17 cellular contexts compared by ENCODE assay signal in the genomic region with DNA sequence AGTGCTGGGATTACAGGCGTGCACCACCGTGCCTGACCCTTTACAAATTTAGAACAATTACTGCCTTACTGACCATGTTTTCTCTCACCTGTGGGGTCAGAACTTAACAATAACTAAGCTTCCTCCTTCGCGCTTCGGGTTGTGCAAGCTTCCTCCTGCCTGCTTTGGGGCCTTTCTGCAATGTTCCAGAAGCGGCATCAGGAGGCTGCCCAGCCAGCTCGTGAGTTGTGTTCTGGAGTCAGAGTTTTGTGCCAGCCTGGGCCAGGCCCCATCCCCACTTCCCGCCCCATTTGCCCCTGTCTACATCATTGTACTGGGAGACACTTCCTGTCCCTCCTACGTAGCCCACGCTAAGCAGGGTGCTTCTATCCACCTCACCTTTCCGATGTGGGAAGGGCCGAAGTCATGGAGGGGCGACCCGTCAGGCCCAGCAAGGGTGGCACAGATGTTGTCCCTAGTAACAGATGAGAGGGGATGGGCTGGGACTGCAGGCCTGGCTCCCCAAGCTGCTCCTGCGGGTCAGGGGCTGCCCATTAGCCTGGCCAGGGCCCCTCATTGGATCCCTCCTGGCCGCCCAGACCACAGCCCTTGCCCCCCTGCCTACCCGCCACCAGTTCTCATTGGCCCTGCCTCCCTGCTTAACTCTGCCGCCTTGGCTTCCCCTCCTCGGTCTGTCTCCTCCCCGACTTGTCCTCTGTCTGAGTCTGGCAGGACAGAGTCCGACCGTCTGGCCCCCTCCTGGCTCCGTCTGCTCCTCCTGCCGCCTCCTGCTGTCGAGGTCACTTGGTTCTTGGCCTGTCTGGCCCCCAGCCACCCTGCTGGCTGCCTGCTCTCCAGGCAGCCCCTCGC. TPM values are rescaled to one million over a fixed set of nuclear protein-coding genes. Genes with fewer than 3 reads are reported as not detected.
DNase-seq lines count a peak whose midpoint lies in the region; ATAC-seq, FAIRE-seq and TF ChIP-seq lines count a peak whose summit lies in the region.
"Had no signal": no experiment of that assay in that cellular context is flagged by ENCODE, and none has a peak within 500 bp of the region (broad histone marks: within the 10 kb centered on the region; RNA-seq: fewer than 3 reads in every experiment).

No MANE protein-coding gene starts in this region.

- no peak overlapping the region for H3K4me2 ChIP-seq in K562 (ENCODE audit: insufficient read depth, low read length)
- H3K4me2 ChIP-seq: smooth muscle cell had no signal

- WGBS in K562 (ENCODE audit: insufficient coverage, low coverage, missing lambda C conversion rate): 91% methylated on average over 17 of the region's 26 CpGs

- H3K79me2 ChIP-seq in K562 (ENCODE audit: control insufficient read depth, insufficient read depth, low read length): peaks cover 62% of the 10 kb centered on the region

- TF ChIP-seq EP300 in K562 (IDR thresholded peaks at IDR 0.05; ENCODE audit: low read length): no peak

- DNase-seq in Caco-2 (no peak), K562 (ENCODE audit: extremely low read depth in 1 of 4, low spot score in 3 of 4) (no peak), mesenteric fat pad (ENCODE audit: low spot score) (no peak), WTC11 (ENCODE audit: low spot score) (no peak), NCI-H128 (lab: John Stamatoyannopoulos, UW; ENCODE audit: unreplicated experiment) (no peak)
- DNase-seq: NCI-H1417, NCI-H446, pancreas had no signal

- CTCF ChIA-PET in Caco-2 (lab: Charles Lee) (no interaction called here), K562 (lab: Yijun Ruan, JAX; ENCODE audit: low intra/inter-chr PET ratio) (no interaction called here), WTC11 (lab: Charles Lee) (interaction anchor here (0.6 to 1.2 kb wide), 3 partner anchors 11 to 111 kb away, joined by 3 read pairs; no protein-coding TSS in a partner anchor)

- H3K9me3 Mint-ChIP-seq in Caco-2 (ENCODE audit: unreplicated experiment) (no peaks in the 10 kb centered on the region), nephron (no peaks in the 10 kb centered on the region), WTC11 (no peaks in the 10 kb centered on the region)
- H3K9me3 Mint-ChIP-seq: stimulated activated naive CD8-positive, alpha-beta T cell treated with anti-CD3 and anti-CD28 coated beads, Interleukin-15, Interleukin-2, amounts not matched to agents 100 ng/mL and 50 ng/mL, for 24 hours had no signal

- FAIRE-seq in K562 (lab: Jason Lieb, UNC): no peak
- FAIRE-seq: H1, keratinocyte, pancreas had no signal

- H3K9ac ChIP-seq in HUES6 (ENCODE audit: low read length) (no peak overlapping the region), K562 (ENCODE audit: insufficient read depth in 1 of 2, low read depth in 2 of 2, low read length in 2 of 2) (peak overlapping the region in 1 of 2 experiments; percentile 52; a peak in 2 of 4 replicates)

- H3K4me3 ChIP-seq in Caco-2 (ENCODE audit: low read depth, low read length) (no peak overlapping the region), HUES6 (ENCODE audit: low read depth, low read length) (no peak overlapping the region), K562 (no peak overlapping the region)
- H3K4me3 ChIP-seq: pancreas, smooth muscle cell, vagina had no signal

- BruUV-seq in Caco-2 (replicated peaks; lab: Mats Ljungman, UMichigan) (no TSS peak), K562 (replicated peaks; lab: Mats Ljungman, UMichigan) (no TSS peak)

- H3K36me3 Mint-ChIP-seq in Caco-2 (ENCODE audit: insufficient read depth, unreplicated experiment): peaks cover 62% of the 10 kb centered on the region
- H3K36me3 Mint-ChIP-seq in nephron (ENCODE audit: low read depth): peaks cover 33% of the 10 kb centered on the region
- peaks cover 15% of the 10 kb centered on the region for H3K36me3 Mint-ChIP-seq in WTC11

- POLR2A ChIA-PET in Caco-2 (lab: Charles Lee): no interaction called here
- POLR2A ChIA-PET in K562 (lab: Yijun Ruan, JAX): interaction anchor here (0.6 to 1.1 kb wide), 4 partner anchors 9 to 106 kb away, joined by 3 to 5 read pairs (median 3); no protein-coding TSS in a partner anchor
- POLR2A ChIA-PET in WTC11 (lab: Charles Lee): interaction anchor here (0.6 to 1.0 kb wide), 2 partner anchors 9 to 120 kb away, joined by 3 to 4 read pairs; no protein-coding TSS in a partner anchor

- peaks cover 4% of the 10 kb centered on the region for H4K20me1 ChIP-seq in K562 (replicated peaks; ENCODE audit: control insufficient read depth, insufficient read depth, low read length)

- in situ Hi-C loops in K562 (cut with MboI): no loop called here

- H3K36me3 ChIP-seq in Caco-2 (ENCODE audit: control insufficient read depth, insufficient read depth, low read length) (no peaks in the 10 kb centered on the region), HUES6 (ENCODE audit: control insufficient read depth, insufficient read depth, low read length) (peaks cover 44% of the 10 kb centered on the region), K562 (ENCODE audit: control insufficient read depth, insufficient read depth, low read length) (peaks cover 53% of the 10 kb centered on the region)
- H3K36me3 ChIP-seq: pancreas, vagina had no signal

- H3K27me3 Mint-ChIP-seq in Caco-2 (ENCODE audit: insufficient read depth, unreplicated experiment) (no peaks in the 10 kb centered on the region), nephron (ENCODE audit: low read depth) (no peaks in the 10 kb centered on the region), WTC11 (ENCODE audit: low read depth) (no peaks in the 10 kb centered on the region)
- H3K27me3 Mint-ChIP-seq: stimulated activated naive CD8-positive, alpha-beta T cell treated with anti-CD3 and anti-CD28 coated beads, Interleukin-15, Interleukin-2, amounts not matched to agents 100 ng/mL and 50 ng/mL, for 24 hours had no signal

- TF ChIP-seq RAD21 in K562 (CRISPR knock-in tag; conservative IDR thresholded peaks at IDR 0.05 in 1 of 2, IDR thresholded peaks at IDR 0.05 in 1 of 2): no peak

- H3K27me3 ChIP-seq in Caco-2 (replicated peaks; ENCODE audit: control insufficient read depth, insufficient read depth, low read length) (no peaks in the 10 kb centered on the region), HUES6 (ENCODE audit: control insufficient read depth, insufficient read depth, low read length) (no peaks in the 10 kb centered on the region), K562 (ENCODE audit: control insufficient read depth in 2 of 2, insufficient read depth in 2 of 2, low read length in 2 of 2) (no peaks in the 10 kb centered on the region)
- H3K27me3 ChIP-seq: pancreas, vagina had no signal

- H3K4me3 Mint-ChIP-seq in Caco-2 (ENCODE audit: unreplicated experiment) (no peak overlapping the region), nephron (no peak overlapping the region), WTC11 (no peak overlapping the region)
- H3K4me3 Mint-ChIP-seq: stimulated activated naive CD8-positive, alpha-beta T cell treated with anti-CD3 and anti-CD28 coated beads, Interleukin-15, Interleukin-2, amounts not matched to agents 100 ng/mL and 50 ng/mL, for 24 hours had no signal

- no peak overlapping the region for H2AFZ ChIP-seq in K562 (ENCODE audit: low read depth, low read length)

- H3K4me1 ChIP-seq in Caco-2: no peaks in the 10 kb centered on the region
- peaks cover 5% of the 10 kb centered on the region; the same call in 1 of the 2 replicates for H3K4me1 ChIP-seq in HUES6 (ENCODE audit: control insufficient read depth, insufficient read depth, low read length)
- peaks cover 7 to 30% of the 10 kb centered on the region in 2 experiments; a peak in 4 of 5 replicates for H3K4me1 ChIP-seq in K562 (replicated peaks in 1 of 2; ENCODE audit: control insufficient read depth in 2 of 2, insufficient read depth in 2 of 2, low read length in 2 of 2)
- H3K4me1 ChIP-seq: pancreas, vagina had no signal

- H3K4me1 Mint-ChIP-seq in Caco-2 (ENCODE audit: low read depth, unreplicated experiment) (no peaks in the 10 kb centered on the region), nephron (no peaks in the 10 kb centered on the region), WTC11 (peaks cover 4% of the 10 kb centered on the region)

- intact Hi-C loops in Caco-2 (cut with micrococcal nuclease; ENCODE audit: unreplicated experiment): no loop called here
- intact Hi-C loops in K562 (cut with micrococcal nuclease): no loop called here

- no peak for TF ChIP-seq POLR2A in K562 (conservative IDR thresholded peaks at IDR 0.05)

- no peaks in the 10 kb centered on the region for H3K9me1 ChIP-seq in K562 (ENCODE audit: control insufficient read depth, insufficient read depth, low read length)

- H3K27ac Mint-ChIP-seq in Caco-2 (ENCODE audit: unreplicated experiment): peak overlapping the region; percentile 61
- peak overlapping the region; percentile 18 to 72 (median 56) for H3K27ac Mint-ChIP-seq in nephron
- H3K27ac Mint-ChIP-seq in WTC11: no peak overlapping the region
- H3K27ac Mint-ChIP-seq: stimulated activated naive CD8-positive, alpha-beta T cell treated with anti-CD3 and anti-CD28 coated beads, Interleukin-15, Interleukin-2, amounts not matched to agents 100 ng/mL and 50 ng/mL, for 24 hours had no signal

- no peak for ATAC-seq in K562
- ATAC-seq in WTC11: no peak

- TF ChIP-seq CTCF in Caco-2 (IDR thresholded peaks at IDR 0.05; ENCODE audit: insufficient read depth in 1 of 2, low read depth in 1 of 2, low read length in 1 of 2, severe bottlenecking in 1 of 2, unreplicated experiment in 1 of 2): no peak
- TF ChIP-seq CTCF in K562 (IDR thresholded peaks at IDR 0.05 in 2 of 3, conservative IDR thresholded peaks at IDR 0.05 in 1 of 3; ENCODE audit: insufficient read depth in 2 of 3, low read depth in 1 of 3, low read length in 3 of 3): no peak
- TF ChIP-seq CTCF in nephron (IDR thresholded peaks at IDR 0.05; ENCODE audit: unreplicated experiment in 3 of 3): no peak
- TF ChIP-seq CTCF in WTC11 (IDR thresholded peaks at IDR 0.05): no peak

- H3K27ac ChIP-seq in HUES6 (ENCODE audit: low read depth, low read length) (peak overlapping the region; percentile 59), K562 (ENCODE audit: extremely low read depth, low read depth, low read length) (no peak overlapping the region)
- H3K27ac ChIP-seq: pancreas, vagina had no signal

- no peaks in the 10 kb centered on the region for H3K9me3 ChIP-seq in Caco-2
- no peaks in the 10 kb centered on the region for H3K9me3 ChIP-seq in HUES6 (ENCODE audit: control insufficient read depth, insufficient read depth, low read depth, low read length)
- no peaks in the 10 kb centered on the region for H3K9me3 ChIP-seq in K562 (replicated peaks; ENCODE audit: control insufficient read depth, insufficient read depth, low read depth, low read length)
- H3K9me3 ChIP-seq: pancreas, vagina had no signal

RNA-seq across cellular contexts. Expression of a gene that starts 13.5 kb away (rescaled TPM):
- total RNA-seq in Caco-2 (2022) (47.6 and 54.6 TPM in 2 replicates), K562 (2014; rRNA removed) (65.5 and 73.3 TPM in 2 replicates), K562 (2014; rRNA removed; fragmentation: Illumina TruSeq; extraction: Trizol) (16.8 and 17.7 TPM in 2 replicates), K562 (2015; rRNA removed; fragmentation: Illumina TruSeq; extraction: Trizol) (42.3 and 42.6 TPM in 2 replicates), K562 (2021) (91.4 and 101 TPM in 2 replicates), mesenteric fat pad (0.67 TPM), WTC11 (2021) (37.9 to 42.5 TPM (median 38.1 TPM) in 3 replicates)
- total RNA-seq in K562 (2011; cell fraction: chromatin; rRNA removed; ENCODE audit: low replicate concordance): 18.6 and 36.9 TPM in 2 replicates
- 23.3 and 25.5 TPM in 2 replicates for total RNA-seq in K562 (2011; cell fraction: nucleolus; rRNA removed)
- total RNA-seq in K562 (2011; cell fraction: nucleoplasm; rRNA removed): 15.3 and 17.0 TPM in 2 replicates
- polyA plus RNA-seq in K562 (2011; rRNA removed) (8.7 and 16.7 TPM in 2 replicates), K562 (2014; fragmentation: Illumina TruSeq; extraction: Trizol) (30.9 and 49.5 TPM in 2 replicates), K562 (2014; fragmentation: Nextera tagmentation; extraction: Ambion mirVana) (10 to 100 TPM in 1 of 2 experiments, 1 to 10 TPM in 1; 6.0 to 14.2 TPM), K562 (2014; rRNA removed) (44.0 and 47.4 TPM in 2 replicates)
- 8.1 and 14.0 TPM in 2 replicates for polyA plus RNA-seq in K562 (2011; cell fraction: cytosol; rRNA removed)
- 20.9 and 30.2 TPM in 2 replicates for polyA plus RNA-seq in K562 (2011; cell fraction: nucleus; rRNA removed)
- polyA plus RNA-seq in K562 (2012): 23.4 and 46.2 TPM in 2 replicates
- polyA minus RNA-seq in K562 (2011; rRNA and poly(A)+ RNA removed): 8.0 and 10.3 TPM in 2 replicates
- 14.2 and 19.1 TPM in 2 replicates for polyA minus RNA-seq in K562 (2011; cell fraction: cytosol; rRNA and poly(A)+ RNA removed)
- polyA minus RNA-seq in K562 (2011; cell fraction: nucleus; rRNA and poly(A)+ RNA removed): 8.3 and 9.4 TPM in 2 replicates

RNA-seq across cellular contexts. Expression of a gene that starts 20.1 kb away (rescaled TPM):
- total RNA-seq in Caco-2 (2022): not detected in 2 replicates
- not detected in 2 replicates for total RNA-seq in K562 (2011; cell fraction: chromatin; rRNA removed; ENCODE audit: low replicate concordance)
- not detected in 2 replicates for total RNA-seq in K562 (2011; cell fraction: nucleolus; rRNA removed)
- not detected in 2 replicates for total RNA-seq in K562 (2011; cell fraction: nucleoplasm; rRNA removed)
- not detected in 2 replicates for total RNA-seq in K562 (2014; rRNA removed)
- total RNA-seq in K562 (2014; rRNA removed; fragmentation: Illumina TruSeq; extraction: Trizol): not detected in 2 replicates
- total RNA-seq in K562 (2015; rRNA removed; fragmentation: Illumina TruSeq; extraction: Trizol): not detected in 2 replicates
- not detected in 2 replicates for total RNA-seq in K562 (2021)
- polyA plus RNA-seq in K562 (2011; rRNA removed): not detected in 2 replicates
- polyA plus RNA-seq in K562 (2011; cell fraction: cytosol; rRNA removed): not detected in 2 replicates
- not detected in 2 replicates for polyA plus RNA-seq in K562 (2011; cell fraction: nucleus; rRNA removed)
- polyA plus RNA-seq in K562 (2012): not detected in 2 replicates
- not detected in 2 replicates for polyA plus RNA-seq in K562 (2014; fragmentation: Illumina TruSeq; extraction: Trizol)
- polyA plus RNA-seq in K562 (2014; fragmentation: Nextera tagmentation; extraction: Ambion mirVana): not detected
- not detected in 2 replicates for polyA plus RNA-seq in K562 (2014; rRNA removed)
- polyA minus RNA-seq in K562 (2011; rRNA and poly(A)+ RNA removed): not detected in 2 replicates
- not detected in 2 replicates for polyA minus RNA-seq in K562 (2011; cell fraction: cytosol; rRNA and poly(A)+ RNA removed)
- polyA minus RNA-seq in K562 (2011; cell fraction: nucleus; rRNA and poly(A)+ RNA removed): not detected in 2 replicates
- 0.67 TPM for total RNA-seq in mesenteric fat pad
- total RNA-seq in WTC11 (2021): not detected in 3 replicates
- total RNA-seq: glomerular endothelial cell, H1, smooth muscle cell had no signal
- polyA plus RNA-seq: BJ, H1, keratinocyte, smooth muscle cell had no signal

RNA-seq across cellular contexts. Expression of a gene that starts 46.2 kb away (rescaled TPM):
- 27.4 and 30.9 TPM in 2 replicates for total RNA-seq in Caco-2 (2022)
- total RNA-seq in K562 (2011; cell fraction: chromatin; rRNA removed; ENCODE audit: low replicate concordance): 107 and 202 TPM in 2 replicates
- total RNA-seq in K562 (2011; cell fraction: nucleolus; rRNA removed): 89.1 and 93.6 TPM in 2 replicates
- 45.3 and 67.9 TPM in 2 replicates for total RNA-seq in K562 (2011; cell fraction: nucleoplasm; rRNA removed)
- total RNA-seq in K562 (2014; rRNA removed): 11.0 and 12.0 TPM in 2 replicates
- total RNA-seq in K562 (2014; rRNA removed; fragmentation: Illumina TruSeq; extraction: Trizol): 3.6 and 4.5 TPM in 2 replicates
- 7.3 and 7.7 TPM in 2 replicates for total RNA-seq in K562 (2015; rRNA removed; fragmentation: Illumina TruSeq; extraction: Trizol)
- total RNA-seq in K562 (2021): 29.9 TPM in 2 replicates
- polyA plus RNA-seq in K562 (2011; rRNA removed): 11.2 and 20.3 TPM in 2 replicates
- polyA plus RNA-seq in K562 (2011; cell fraction: cytosol; rRNA removed): 10.4 and 17.7 TPM in 2 replicates
- polyA plus RNA-seq in K562 (2011; cell fraction: nucleus; rRNA removed): 25.6 and 35.2 TPM in 2 replicates
- 16.8 and 24.0 TPM in 2 replicates for polyA plus RNA-seq in K562 (2012)
- polyA plus RNA-seq in K562 (2014; fragmentation: Illumina TruSeq; extraction: Trizol): 5.1 and 10.5 TPM in 2 replicates
- polyA plus RNA-seq in K562 (2014; fragmentation: Nextera tagmentation; extraction: Ambion mirVana): under 1 TPM; 0.21 to 0.25 TPM
- polyA plus RNA-seq in K562 (2014; rRNA removed): 11.5 and 13.7 TPM in 2 replicates
- polyA minus RNA-seq in K562 (2011; rRNA and poly(A)+ RNA removed): 10.5 and 14.0 TPM in 2 replicates
- polyA minus RNA-seq in K562 (2011; cell fraction: cytosol; rRNA and poly(A)+ RNA removed): 34.8 and 59.5 TPM in 2 replicates
- polyA minus RNA-seq in K562 (2011; cell fraction: nucleus; rRNA and poly(A)+ RNA removed): 26.9 and 35.7 TPM in 2 replicates
- total RNA-seq in mesenteric fat pad: 46.1 TPM
- total RNA-seq in WTC11 (2021): 43.2 to 56.0 TPM (median 53.1 TPM) in 3 replicates

RNA-seq across cellular contexts. Expression of a gene that starts 55.3 kb away (rescaled TPM):
- total RNA-seq in Caco-2 (2022): 60.2 and 63.8 TPM in 2 replicates
- 24.0 and 76.2 TPM in 2 replicates for total RNA-seq in K562 (2011; cell fraction: chromatin; rRNA removed; ENCODE audit: low replicate concordance)
- 70.4 and 72.2 TPM in 2 replicates for total RNA-seq in K562 (2011; cell fraction: nucleolus; rRNA removed)
- total RNA-seq in K562 (2011; cell fraction: nucleoplasm; rRNA removed): 46.2 and 49.7 TPM in 2 replicates
- 68.9 and 91.1 TPM in 2 replicates for total RNA-seq in K562 (2014; rRNA removed)
- total RNA-seq in K562 (2014; rRNA removed; fragmentation: Illumina TruSeq; extraction: Trizol): 21.5 and 22.0 TPM in 2 replicates
- total RNA-seq in K562 (2015; rRNA removed; fragmentation: Illumina TruSeq; extraction: Trizol): 46.6 and 46.7 TPM in 2 replicates
- 75.1 and 75.6 TPM in 2 replicates for total RNA-seq in K562 (2021)
- polyA plus RNA-seq in K562 (2011; rRNA removed): 43.1 and 53.5 TPM in 2 replicates
- 65.0 and 129 TPM in 2 replicates for polyA plus RNA-seq in K562 (2011; cell fraction: cytosol; rRNA removed)
- polyA plus RNA-seq in K562 (2011; cell fraction: nucleus; rRNA removed): 17.0 and 20.6 TPM in 2 replicates
- 66.2 and 90.2 TPM in 2 replicates for polyA plus RNA-seq in K562 (2012)
- polyA plus RNA-seq in K562 (2014; fragmentation: Illumina TruSeq; extraction: Trizol): 31.7 and 59.9 TPM in 2 replicates
- 1 to 10 TPM; 7.5 to 9.8 TPM for polyA plus RNA-seq in K562 (2014; fragmentation: Nextera tagmentation; extraction: Ambion mirVana)
- polyA plus RNA-seq in K562 (2014; rRNA removed): 52.2 and 56.2 TPM in 2 replicates
- 21.0 and 30.6 TPM in 2 replicates for polyA minus RNA-seq in K562 (2011; rRNA and poly(A)+ RNA removed)
- 76.4 and 106 TPM in 2 replicates for polyA minus RNA-seq in K562 (2011; cell fraction: cytosol; rRNA and poly(A)+ RNA removed)
- 25.3 and 38.5 TPM in 2 replicates for polyA minus RNA-seq in K562 (2011; cell fraction: nucleus; rRNA and poly(A)+ RNA removed)
- 95.7 TPM for total RNA-seq in mesenteric fat pad
- total RNA-seq in WTC11 (2021): 61.3 to 72.1 TPM (median 71.2 TPM) in 3 replicates
